Comparison of ENCODE assay signal across 20 cellular contexts in the genomic region with DNA sequence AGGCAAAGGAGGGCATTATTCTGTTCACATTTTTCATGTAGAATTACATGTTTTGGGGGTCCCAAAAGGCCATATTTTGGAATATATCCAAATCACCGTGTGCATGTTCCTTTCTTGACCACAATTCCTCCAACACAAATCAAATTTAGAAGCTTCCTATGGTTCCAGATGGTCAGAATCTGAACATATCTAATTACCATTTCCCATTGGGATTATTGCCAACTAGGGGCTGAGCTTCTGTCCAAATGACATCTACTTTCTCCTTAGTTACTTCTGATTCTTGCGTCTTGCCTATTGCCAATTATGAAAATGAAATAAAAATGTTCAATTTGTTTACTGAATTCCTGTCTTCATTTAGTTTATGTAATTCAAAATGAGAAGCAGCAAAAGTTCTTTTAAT.
"Had no signal": no experiment of that assay in that cellular context is flagged by ENCODE, and none has a peak within 500 bp of the region (broad histone marks: within the 10 kb centered on the region; RNA-seq: fewer than 3 reads in every experiment).

No MANE protein-coding gene starts in this region.

- H3K36me3 ChIP-seq: adrenal gland, breast epithelium, WERI-Rb-1 had no signal

- H3K4me2 ChIP-seq: KMS-11 had no signal

- H3K4me3 ChIP-seq: adrenal gland, breast epithelium had no signal

- H3K27me3 ChIP-seq: adrenal gland, breast epithelium had no signal

- H3K4me3 Mint-ChIP-seq: activated CD4-positive, alpha-beta T cell treated with anti-CD3 and anti-CD28 coated beads for 36 hours; activated CD8-positive, alpha-beta T cell treated with anti-CD3 and anti-CD28 coated beads for 36 hours; activated naive CD8-positive, alpha-beta T cell treated with anti-CD3 and anti-CD28 coated beads, Interleukin-2, amount 10 ng/mL, durations not matched to agents 7 days and 5 days; activated T-cell treated with anti-CD3 and anti-CD28 coated beads, Interleukin-2, amount 50 U/mL, for 72 hours had no signal

- H3K27me3 Mint-ChIP-seq: activated CD8-positive, alpha-beta T cell treated with anti-CD3 and anti-CD28 coated beads for 36 hours; activated naive CD8-positive, alpha-beta T cell treated with anti-CD3 and anti-CD28 coated beads, Interleukin-2, amount 10 ng/mL, durations not matched to agents 7 days and 5 days had no signal

- H3K36me3 Mint-ChIP-seq: activated naive CD8-positive, alpha-beta T cell treated with anti-CD3 and anti-CD28 coated beads, Interleukin-2, amount 10 ng/mL, durations not matched to agents 7 days and 5 days had no signal

- H3K27ac ChIP-seq: adrenal gland, breast epithelium, KMS-11, WERI-Rb-1 had no signal

- H3K9me3 Mint-ChIP-seq: activated CD8-positive, alpha-beta T cell treated with anti-CD3 and anti-CD28 coated beads for 36 hours; activated naive CD8-positive, alpha-beta T cell treated with anti-CD3 and anti-CD28 coated beads, Interleukin-2, amount 10 ng/mL, durations not matched to agents 7 days and 5 days; activated T-cell treated with anti-CD3 and anti-CD28 coated beads, Interleukin-2, amount 50 U/mL, for 72 hours; activated T-helper 2 cell treated with anti-CD3 and anti-CD28 coated beads, Interferon-gamma antibody, Interleukin-2, Interleukin-4, amounts not matched to agents 10 μg/mL and 5 μg/mL and 100 μg/mL, durations not matched to agents 14 hours and 24 hours and 36 hours had no signal

- H3K4me1 Mint-ChIP-seq: activated naive CD8-positive, alpha-beta T cell treated with anti-CD3 and anti-CD28 coated beads, Interleukin-2, amount 10 ng/mL, durations not matched to agents 7 days and 5 days had no signal

- DNase-seq: activated CD4-positive, alpha-beta T cell treated with anti-CD3 and anti-CD28 coated beads, Interleukin-2, amount 50 U/mL, for 1 hour; activated CD8-positive, alpha-beta memory T cell treated with anti-CD3 and anti-CD28 coated beads, Interleukin-2, amount 50 U/mL, for 4 hours; activated gamma-delta T cell treated with Interleukin-2 at 50 U/mL for 16 hours; activated naive CD4-positive, alpha-beta T cell treated with anti-CD3 and anti-CD28 coated beads, Interleukin-2, amount 50 U/mL, for 16 hours; activated naive CD8-positive, alpha-beta T cell treated with anti-CD3 and anti-CD28 coated beads, Interleukin-2, amount 10 ng/mL, durations not matched to agents 7 days and 5 days; activated T-cell treated with anti-CD3 and anti-CD28 coated beads, Interleukin-2, amount 50 U/mL, for 72 hours; adrenal gland; aorta; central memory CD4-positive, alpha-beta T cell; NCI-H1092; NCI-H1694; NCI-H2029 treated with DMSO at 0.1 percent for 48 hours; NCI-H526 treated with DMSO at 0.1 percent for 48 hours; SIG-M5; WERI-Rb-1 had no signal

- H3K4me1 ChIP-seq: adrenal gland, breast epithelium had no signal

- H3K27ac Mint-ChIP-seq: activated CD4-positive, alpha-beta T cell treated with anti-CD3 and anti-CD28 coated beads for 36 hours; activated CD8-positive, alpha-beta T cell treated with anti-CD3 and anti-CD28 coated beads for 36 hours; activated naive CD8-positive, alpha-beta T cell treated with anti-CD3 and anti-CD28 coated beads, Interleukin-2, amount 10 ng/mL, durations not matched to agents 7 days and 5 days; activated T-cell treated with anti-CD3 and anti-CD28 coated beads, Interleukin-2, amount 50 U/mL, for 72 hours; activated T-helper 2 cell treated with anti-CD3 and anti-CD28 coated beads, Interferon-gamma antibody, Interleukin-2, Interleukin-4, amounts not matched to agents 10 μg/mL and 5 μg/mL and 100 μg/mL, durations not matched to agents 14 hours and 24 hours and 36 hours had no signal
